In genomic region chr14:88189040-88189839, GRCh38 we compare ENCODE assay signal across 8 cellular contexts.
DNase-seq lines count a peak whose midpoint lies in the region; ATAC-seq, FAIRE-seq and TF ChIP-seq lines count a peak whose summit lies in the region.

No MANE protein-coding gene starts in this region.

- H3K4me3 ChIP-seq in GM12875 (ENCODE audit: low read depth, low read length): no peak overlapping the region

- FAIRE-seq in A204.1 (lab: Jason Lieb, UNC): peak; percentile 29

- TF ChIP-seq CTCF in GM12875 (IDR thresholded peaks at IDR 0.05; ENCODE audit: borderline replicate concordance, insufficient read depth, low read depth, low read length): peak; percentile 70
- peak; percentile 79 for TF ChIP-seq CTCF in chondrocyte (IDR thresholded peaks at IDR 0.05)

- peaks cover 10% of the 10 kb centered on the region for H3K27me3 Mint-ChIP-seq in chondrocyte (ENCODE audit: low read depth)

- DNase-seq in NCI-H146 (lab: John Stamatoyannopoulos, UW): peak; percentile 71
- DNase-seq in T-helper 9 cell: peak; percentile 32
- DNase-seq in chondrocyte (ENCODE audit: low spot score): no peak
- peak; percentile 76 to 89 for DNase-seq in left colon
- DNase-seq in stimulated activated CD4-positive, alpha-beta T cell treated with anti-CD3 and anti-CD28 coated beads, Interleukin-2, amount 100 ng/mL, for 48 hours: peak; percentile 59 to 69

- peaks cover 3% of the 10 kb centered on the region for H3K4me1 Mint-ChIP-seq in chondrocyte (ENCODE audit: low read depth)

- no peaks in the 10 kb centered on the region for H3K36me3 Mint-ChIP-seq in chondrocyte (ENCODE audit: low read depth)

- no peaks in the 10 kb centered on the region for H3K9me3 Mint-ChIP-seq in chondrocyte (ENCODE audit: low read depth)

- ATAC-seq in HG02852 (IDR thresholded peaks at IDR 0.05; ENCODE audit: unreplicated experiment) (peak; percentile 79), left colon (peak; percentile 98)

- intact Hi-C loops in left colon (cut with DNase I, micrococcal nuclease): no loop called here

- no peak overlapping the region for H3K27ac Mint-ChIP-seq in chondrocyte (ENCODE audit: unreplicated experiment)

- no peak overlapping the region for H3K4me3 Mint-ChIP-seq in chondrocyte (ENCODE audit: unreplicated experiment)
